Comparison of ENCODE assay signal across 8 cellular contexts in genomic region chr19:42295831-42296525, GRCh38. TPM values are rescaled to one million over a fixed set of nuclear protein-coding genes. Genes with fewer than 3 reads are reported as not detected.
A peak's percentile ranks its signal among the peaks of the same experiment; 100 is the strongest.
DNase-seq lines count a peak whose midpoint lies in the region; ATAC-seq and TF ChIP-seq lines count a peak whose summit lies in the region.

No MANE protein-coding gene starts in this region.

- no peaks in the 10 kb centered on the region for H3K9me3 Mint-ChIP-seq in Caco-2 (ENCODE audit: unreplicated experiment)

- peaks cover 57% of the 10 kb centered on the region for H3K36me3 Mint-ChIP-seq in Caco-2 (ENCODE audit: insufficient read depth, unreplicated experiment)

- H3K27ac Mint-ChIP-seq in Caco-2 (ENCODE audit: unreplicated experiment), result no peak overlapping the region

- H3K4me3 Mint-ChIP-seq in Caco-2 (ENCODE audit: unreplicated experiment), result no peak overlapping the region

- POLR2A ChIA-PET in Caco-2 (lab: Charles Lee), result no interaction called here

- DNase-seq in Caco-2 (peak; percentile 89 to 95), HAP-1 (ENCODE audit: low spot score in 2 of 2) (peak; percentile 61 to 94), NCI-H345 (lab: John Stamatoyannopoulos, UW) (peak; percentile 73), cerebellum (ENCODE audit: low spot score) (peak; percentile 77), lower lobe of right lung (peak; percentile 86)
- DNase-seq in activated CD4-positive, alpha-beta T cell treated with anti-CD3 and anti-CD28 coated beads for 48 hours, result peak; percentile 94
- peak; percentile 83 for DNase-seq in stimulated activated CD8-positive, alpha-beta memory T cell treated with anti-CD3 and anti-CD28 coated beads, Interleukin-15, amount 100 ng/mL, for 24 hours (ENCODE audit: low read depth)

- in situ Hi-C loops in HAP-1 (cut with MboI; ENCODE audit: low sequenced_read_pairs), result no loop called here

- TF ChIP-seq CTCF in Caco-2 (IDR thresholded peaks at IDR 0.05; ENCODE audit: insufficient read depth in 1 of 2, low read depth in 1 of 2, low read length in 1 of 2, severe bottlenecking in 1 of 2, unreplicated experiment in 1 of 2) (peak; percentile 97), lower lobe of right lung (IDR thresholded peaks at IDR 0.05) (peak; percentile 97)

- ATAC-seq in lower lobe of right lung (peak; percentile 87), HG03097 (IDR thresholded peaks at IDR 0.05; ENCODE audit: low FRiP score, unreplicated experiment) (no peak)

- intact Hi-C loops in Caco-2 (cut with micrococcal nuclease; ENCODE audit: unreplicated experiment), result loop anchor here (1.0 kb wide), 1 partner anchor 163 kb away; no protein-coding TSS in a partner anchor
- intact Hi-C loops in lower lobe of right lung (cut with DNase I), result no loop called here

- no TSS peak for BruUV-seq in Caco-2 (replicated peaks; lab: Mats Ljungman, UMichigan)

- no peaks in the 10 kb centered on the region for H3K27me3 Mint-ChIP-seq in Caco-2 (ENCODE audit: insufficient read depth, unreplicated experiment)

- peaks cover 10% of the 10 kb centered on the region for H3K36me3 ChIP-seq in Caco-2 (ENCODE audit: control insufficient read depth, insufficient read depth, low read length)
- H3K36me3 ChIP-seq in HAP-1 (replicated peaks), result peaks cover 48% of the 10 kb centered on the region
- peaks cover 44% of the 10 kb centered on the region for H3K36me3 ChIP-seq in lower lobe of right lung

- peaks cover 14% of the 10 kb centered on the region for H3K4me1 Mint-ChIP-seq in Caco-2 (ENCODE audit: low read depth, unreplicated experiment)

- H3K9me3 ChIP-seq in Caco-2, result no peaks in the 10 kb centered on the region
- H3K9me3 ChIP-seq in HAP-1, result no peaks in the 10 kb centered on the region
- no peaks in the 10 kb centered on the region for H3K9me3 ChIP-seq in lower lobe of right lung

- CTCF ChIA-PET in Caco-2 (lab: Charles Lee), result interaction anchor here (0.7 to 1.0 kb wide), 2 partner anchors 18 to 53 kb away, joined by 5 to 7 read pairs; partner anchors contain the start of gene GSK3A

- H3K27me3 ChIP-seq in Caco-2 (replicated peaks; ENCODE audit: control insufficient read depth, insufficient read depth, low read length) (no peaks in the 10 kb centered on the region), HAP-1 (ENCODE audit: low read depth) (no peaks in the 10 kb centered on the region), lower lobe of right lung (ENCODE audit: low read depth) (no peaks in the 10 kb centered on the region)

- H3K4me1 ChIP-seq in Caco-2 (peaks cover 4% of the 10 kb centered on the region; the same call in 1 of the 2 replicates), HAP-1 (no peaks in the 10 kb centered on the region), lower lobe of right lung (no peaks in the 10 kb centered on the region)

- H3K27ac ChIP-seq in lower lobe of right lung, result no peak overlapping the region

- H3K4me3 ChIP-seq in Caco-2 (ENCODE audit: low read depth, low read length) (no peak overlapping the region), HAP-1 (no peak overlapping the region), lower lobe of right lung (no peak overlapping the region)

RNA-seq across cellular contexts. Expression of gene PRR19, which starts 6.0 kb away (rescaled TPM):
- total RNA-seq in Caco-2 (2022) (2.8 and 2.9 TPM in 2 replicates), cerebellum (1.4 TPM), lower lobe of right lung (0.71 TPM)

RNA-seq across cellular contexts. Expression of gene PAFAH1B3, which starts 6.4 kb away (rescaled TPM):
- total RNA-seq in Caco-2 (2022) (94.0 and 103 TPM in 2 replicates), cerebellum (83.7 TPM), lower lobe of right lung (13.4 TPM)

RNA-seq across cellular contexts. Expression of gene TMEM145, which starts 17.1 kb away (rescaled TPM):
- total RNA-seq in Caco-2 (2022) (2.2 and 2.5 TPM in 2 replicates), cerebellum (40.8 TPM), lower lobe of right lung (not detected)

RNA-seq across cellular contexts. Expression of gene CIC, which starts 26.9 kb away (rescaled TPM):
- 44.8 and 47.8 TPM in 2 replicates for total RNA-seq in Caco-2 (2022)
- total RNA-seq in cerebellum, result 24.0 TPM
- 67.9 TPM for total RNA-seq in lower lobe of right lung

RNA-seq across cellular contexts. Expression of gene MEGF8, which starts 29.5 kb away (rescaled TPM):
- 17.9 and 19.3 TPM in 2 replicates for total RNA-seq in Caco-2 (2022)
- 40.8 TPM for total RNA-seq in cerebellum
- 16.4 TPM for total RNA-seq in lower lobe of right lung

Comparison
In these comparisons a context has a peak if more than half of its experiments do, and no peak if none do; other contexts are left out.
1. RNA of gene TMEM145, which starts 17.1 kb away (total RNA-seq): 40.8 TPM in cerebellum (single experiment); 2.2 to 2.5 TPM in Caco-2 and not detected in lower lobe of right lung (single experiment); every median in the first group is over 10 times any median in the second.
2. Peak in every context shown above with its lines, with median percentiles within 50 percentile points of each other: DNase-seq.